In genomic region chr19:5838437-5839311, GRCh38 we compare ENCODE assay signal across 30 cellular contexts. TPM values are rescaled to one million over a fixed set of nuclear protein-coding genes. Genes with fewer than 3 reads are reported as not detected.
DNase-seq lines count a peak whose midpoint lies in the region; ATAC-seq, FAIRE-seq and TF ChIP-seq lines count a peak whose summit lies in the region.
"Had no signal": no experiment of that assay in that cellular context is flagged by ENCODE, and none has a peak within 500 bp of the region (broad histone marks: within the 10 kb centered on the region; RNA-seq: fewer than 3 reads in every experiment).

No MANE protein-coding gene starts in this region.

- TF ChIP-seq POLR2A in A549 (IDR thresholded peaks at IDR 0.05; ENCODE audit: low read length) = no peak

- no peak for FAIRE-seq in A549 (lab: Jason Lieb, UNC)
- FAIRE-seq: bronchial epithelial cell, colon had no signal

- peaks cover 18% of the 10 kb centered on the region for H3K4me1 ChIP-seq in A549
- no peaks in the 10 kb centered on the region for H3K4me1 ChIP-seq in HEK293 (ENCODE audit: control insufficient read depth, insufficient read depth, low read length)
- H3K4me1 ChIP-seq in esophagus (ENCODE audit: control insufficient read depth in 2 of 2, insufficient read depth in 2 of 2, low read length in 1 of 2) = peaks cover 0 to 11% of the 10 kb centered on the region in 2 donors
- peaks cover 14 to 21% of the 10 kb centered on the region in 2 donors for H3K4me1 ChIP-seq in mucosa of rectum (ENCODE audit: control insufficient read depth in 2 of 2, insufficient read depth in 2 of 2, low read length in 2 of 2)
- H3K4me1 ChIP-seq: BE2C, Caco-2, gastroesophageal sphincter, parathyroid adenoma, right atrium auricular region had no signal

- no peaks in the 10 kb centered on the region for H3K27me3 ChIP-seq in esophagus (ENCODE audit: control insufficient read depth in 1 of 2, insufficient read depth in 2 of 2, low read length in 2 of 2)
- H3K27me3 ChIP-seq in mucosa of rectum (ENCODE audit: control insufficient read depth in 2 of 2, insufficient read depth in 2 of 2, low read length in 2 of 2) = no peaks in the 10 kb centered on the region
- H3K27me3 ChIP-seq: BE2C, gastroesophageal sphincter, right atrium auricular region, SJCRH30 had no signal

- peak overlapping the region; percentile 86 to 92 for H3K9ac ChIP-seq in mucosa of rectum (ENCODE audit: low read depth in 1 of 2, low read length in 2 of 2)
- H3K9ac ChIP-seq: parathyroid adenoma had no signal

- ATAC-seq in A549 (0 out of 6 replicates have a peak, but pooled peaks of 1 of the 2 experiments have one; percentile 28), GM19023 (IDR thresholded peaks at IDR 0.05; ENCODE audit: unreplicated experiment) (no peak), GM21367 (IDR thresholded peaks at IDR 0.05; ENCODE audit: unreplicated experiment) (no peak), GM21717 (IDR thresholded peaks at IDR 0.05; ENCODE audit: unreplicated experiment) (no peak)
- ATAC-seq: activated T-cell treated with anti-CD3 and anti-CD28 coated beads, Interleukin-2, amount 50 U/mL, for 72 hours; gastroesophageal sphincter; left lung had no signal

- POLR2A ChIA-PET in A549 (lab: Yijun Ruan, JAX) = interaction anchor here (0.5 to 2.9 kb wide), 3 partner anchors 9 to 11 kb away, joined by 4 to 22 read pairs (median 8); no protein-coding TSS in a partner anchor
- POLR2A ChIA-PET in HEK293 (lab: Yijun Ruan, JAX) = interaction anchor here (1.1 kb wide), 1 partner anchor 10 kb away, joined by 3 read pairs; no protein-coding TSS in a partner anchor

- TF ChIP-seq RAD21 in A549 (conservative IDR thresholded peaks at IDR 0.05 in 1 of 2, IDR thresholded peaks at IDR 0.05 in 1 of 2) = no peak

- no peak for TF ChIP-seq EP300 in A549 (IDR thresholded peaks at IDR 0.05)

- H3K36me3 ChIP-seq in HEK293 (ENCODE audit: control insufficient read depth in 2 of 2, insufficient read depth in 1 of 2, low read length in 2 of 2) (no peaks in the 10 kb centered on the region), esophagus (ENCODE audit: control insufficient read depth in 2 of 2, insufficient read depth in 2 of 2, low read length in 1 of 2) (peaks cover 0 to 3% of the 10 kb centered on the region in 2 donors), mucosa of rectum (ENCODE audit: control insufficient read depth in 2 of 2, insufficient read depth in 2 of 2, low read length in 2 of 2) (peaks cover 8 to 15% of the 10 kb centered on the region in 2 donors)
- H3K36me3 ChIP-seq: BE2C, gastroesophageal sphincter, left lung, right atrium auricular region, SJCRH30 had no signal

- TF ChIP-seq CTCF in A549 (IDR thresholded peaks at IDR 0.05) (no peak), HEK293 (tag by site-specific recombination; IDR thresholded peaks at IDR 0.05) (no peak)

- H3K4me3 ChIP-seq in A549 (no peak overlapping the region), HEK293 (ENCODE audit: low read depth, low read length) (no peak overlapping the region), esophagus (ENCODE audit: low read depth in 1 of 2, low read length in 2 of 2) (peak overlapping the region; percentile 56 to 63), mucosa of rectum (ENCODE audit: low read length in 2 of 2) (peak overlapping the region; percentile 67 to 84)
- H3K4me3 ChIP-seq: gastroesophageal sphincter, left lung, right atrium auricular region, SJCRH30 had no signal

- H3K27ac ChIP-seq in A549 (peak overlapping the region in 1 of 2 experiments; percentile 49; a peak in 3 of 6 replicates), HEK293 (ENCODE audit: extremely low read depth, low read depth, low read length) (no peak overlapping the region), esophagus (ENCODE audit: low read depth in 2 of 2, low read length in 1 of 2) (peak overlapping the region; percentile 69 to 86), mucosa of rectum (ENCODE audit: low read depth in 2 of 2, low read length in 2 of 2) (peak overlapping the region; percentile 89 to 92)
- H3K27ac ChIP-seq: gastroesophageal sphincter, left lung, parathyroid adenoma, right atrium auricular region, SJCRH30 had no signal

- CTCF ChIA-PET in A549 (lab: Yijun Ruan, JAX) = interaction anchor here (0.9 to 1.4 kb wide), 2 partner anchors 35 to 54 kb away, joined by 3 to 5 read pairs; no protein-coding TSS in a partner anchor
- CTCF ChIA-PET in HEK293 (lab: Yijun Ruan, JAX) = interaction anchor here (0.8 to 1.9 kb wide), 4 partner anchors 12 to 148 kb away, joined by 3 to 7 read pairs (median 5); no protein-coding TSS in a partner anchor

- H3K9me3 ChIP-seq in A549 = no peaks in the 10 kb centered on the region
- no peaks in the 10 kb centered on the region for H3K9me3 ChIP-seq in HEK293 (ENCODE audit: control insufficient read depth, insufficient read depth, low read depth, low read length)
- H3K9me3 ChIP-seq in esophagus (ENCODE audit: control insufficient read depth in 2 of 2, insufficient read depth in 1 of 2, low read depth in 1 of 2, low read length in 1 of 2) = no peaks in the 10 kb centered on the region
- H3K9me3 ChIP-seq in mucosa of rectum (ENCODE audit: control insufficient read depth in 2 of 2, low read length in 2 of 2) = no peaks in the 10 kb centered on the region
- H3K9me3 ChIP-seq: BE2C, Caco-2, gastroesophageal sphincter, left lung, right atrium auricular region, SJCRH30 had no signal

- 89% methylated on average over 17 of the region's 20 CpGs for WGBS in A549 (ENCODE audit: missing lambda C conversion rate)
- 50 to 58% methylated on average over 20 of the region's 20 CpGs for WGBS in esophagus, 2 donors

- peak overlapping the region; percentile 61; the same call in 1 of the 3 replicates for H3K4me2 ChIP-seq in A549

- DNase-seq in A549 (ENCODE audit: low read depth in 1 of 2, low spot score in 1 of 2) (no peak), NCI-H1417 (lab: John Stamatoyannopoulos, UW) (no peak)
- DNase-seq: activated B cell treated with CpG ODN at 0.5 μM for 24 hours; activated CD4-positive, alpha-beta T cell treated with anti-CD3 and anti-CD28 coated beads, Interleukin-2, amount 50 U/mL, for 1 hour; activated naive CD4-positive, alpha-beta T cell treated with Interleukin-2 at 50 U/mL for 16 hours; activated T-cell treated with anti-CD3 and anti-CD28 coated beads, Interleukin-2, amount 50 U/mL, for 72 hours; BE2C; Caco-2; hypothalamus; immature natural killer cell; IMR-90; left lung; NCI-H1092; NCI-H187; NCI-H526 treated with DMSO at 0.1 percent for 48 hours; nephron progenitor cell; SJCRH30; stimulated activated CD4-positive, alpha-beta T cell treated with anti-CD3 and anti-CD28 coated beads, Interleukin-2, amount 100 ng/mL, for 48 hours; T-helper 1 cell had no signal

TF ChIP-seq in A549, 52 proteins besides CTCF, POLR2A, EP300 and RAD21 (continues in another document):
- no peak for TF ChIP-seq SREBF2 (IDR thresholded peaks at IDR 0.05)

TF ChIP-seq in HEK293, 187 proteins besides CTCF, POLR2A, EP300 and RAD21 (continues in another document):
- TF ChIP-seq ZNF768 (tag by site-specific recombination; IDR thresholded peaks at IDR 0.05) = no peak
- no peak for TF ChIP-seq HOXC10 (CRISPR knock-in tag; IDR thresholded peaks at IDR 0.05)
- no peak for TF ChIP-seq ZNF792 (tag by site-specific recombination; IDR thresholded peaks at IDR 0.05)
- peak; percentile 51; the same call in 1 of the 2 replicates for TF ChIP-seq SCRT1 (tag by site-specific recombination; IDR thresholded peaks at IDR 0.05; ENCODE audit: borderline replicate concordance)
- peak; percentile 51 for TF ChIP-seq SCRT2 (tag by site-specific recombination; IDR thresholded peaks at IDR 0.05)
- TF ChIP-seq ZNF221 (tag by site-specific recombination; IDR thresholded peaks at IDR 0.05; ENCODE audit: borderline replicate concordance) = no peak
- TF ChIP-seq ZNF426 (tag by site-specific recombination; IDR thresholded peaks at IDR 0.05) = no peak
- no peak for TF ChIP-seq KLF8 (tag by site-specific recombination; IDR thresholded peaks at IDR 0.05)
- TF ChIP-seq ZNF112 (tag by site-specific recombination; IDR thresholded peaks at IDR 0.05) = no peak
- TF ChIP-seq BCL11B (tag by site-specific recombination; IDR thresholded peaks at IDR 0.05; ENCODE audit: low read depth) = no peak

RNA-seq across cellular contexts. Expression of gene FUT6, which starts 0.8 kb away (rescaled TPM):
- polyA plus RNA-seq in A549 (2011; rRNA removed) (0.12 TPM in 1 of 2 replicates, not detected in the other), A549 (2017; fragmentation: RNase III; extraction: RNeasy Plus Mini Kit Qiagen cat#74134 plus additional on column Dnase treatment) (not detected in 3 replicates), esophagus (10 to 100 TPM; 77.6 to 96.5 TPM)
- 0.03 and 0.05 TPM in 2 replicates for polyA plus RNA-seq in A549 (2012; cell fraction: cytosol; rRNA removed)
- polyA plus RNA-seq in A549 (2012; cell fraction: nucleus; rRNA removed) = not detected in 2 replicates
- polyA minus RNA-seq in A549 (2011; rRNA and poly(A)+ RNA removed) = not detected in 2 replicates
- polyA plus RNA-seq: immature natural killer cell, IMR-90 had no signal

RNA-seq across cellular contexts. Expression of gene FUT3, which starts 12.6 kb away (rescaled TPM):
- polyA plus RNA-seq in A549 (2011; rRNA removed) = 0.09 and 0.20 TPM in 2 replicates
- 0.03 and 0.04 TPM in 2 replicates for polyA plus RNA-seq in A549 (2012; cell fraction: cytosol; rRNA removed)
- polyA plus RNA-seq in A549 (2012; cell fraction: nucleus; rRNA removed) = 0.20 and 0.59 TPM in 2 replicates
- 0.09 TPM in 1 of 3 replicates, not detected in the others for polyA plus RNA-seq in A549 (2017; fragmentation: RNase III; extraction: RNeasy Plus Mini Kit Qiagen cat#74134 plus additional on column Dnase treatment)
- polyA minus RNA-seq in A549 (2011; rRNA and poly(A)+ RNA removed) = not detected in 2 replicates
- 100 to 1,000 TPM; 121 to 183 TPM for polyA plus RNA-seq in esophagus
- polyA plus RNA-seq: immature natural killer cell, IMR-90 had no signal

RNA-seq across cellular contexts. Expression of gene FUT5, which starts 31.7 kb away (rescaled TPM):
- polyA plus RNA-seq in A549 (2011; rRNA removed) (0.04 TPM in 1 of 2 replicates, not detected in the other), A549 (2017; fragmentation: RNase III; extraction: RNeasy Plus Mini Kit Qiagen cat#74134 plus additional on column Dnase treatment) (not detected in 3 replicates), esophagus (not detected)
- 0.01 TPM in 1 of 2 replicates, not detected in the other for polyA plus RNA-seq in A549 (2012; cell fraction: cytosol; rRNA removed)
- 0.02 TPM in 1 of 2 replicates, not detected in the other for polyA plus RNA-seq in A549 (2012; cell fraction: nucleus; rRNA removed)
- 0.08 TPM in 1 of 2 replicates, not detected in the other for polyA minus RNA-seq in A549 (2011; rRNA and poly(A)+ RNA removed)
- polyA plus RNA-seq: immature natural killer cell, IMR-90 had no signal

RNA-seq across cellular contexts. Expression of gene NRTN, which starts 33.8 kb away (rescaled TPM):
- 0.32 and 0.38 TPM in 2 replicates for polyA plus RNA-seq in A549 (2011; rRNA removed)
- polyA plus RNA-seq in A549 (2012; cell fraction: cytosol; rRNA removed) = 0.86 and 1.1 TPM in 2 replicates
- polyA plus RNA-seq in A549 (2012; cell fraction: nucleus; rRNA removed) = 0.67 and 0.88 TPM in 2 replicates
- 0.45 to 0.61 TPM (median 0.50 TPM) in 3 replicates for polyA plus RNA-seq in A549 (2017; fragmentation: RNase III; extraction: RNeasy Plus Mini Kit Qiagen cat#74134 plus additional on column Dnase treatment)
- 0.24 and 0.33 TPM in 2 replicates for polyA minus RNA-seq in A549 (2011; rRNA and poly(A)+ RNA removed)
- polyA plus RNA-seq in esophagus = 1 to 10 TPM; 2.2 to 2.8 TPM

RNA-seq across cellular contexts. Expression of gene DUS3L, which starts 47.7 kb away (rescaled TPM):
- 15.5 and 16.3 TPM in 2 replicates for polyA plus RNA-seq in A549 (2011; rRNA removed)
- 53.3 and 66.5 TPM in 2 replicates for polyA plus RNA-seq in A549 (2012; cell fraction: cytosol; rRNA removed)
- 222 and 288 TPM in 2 replicates for polyA plus RNA-seq in A549 (2012; cell fraction: nucleus; rRNA removed)
- polyA plus RNA-seq in A549 (2017; fragmentation: RNase III; extraction: RNeasy Plus Mini Kit Qiagen cat#74134 plus additional on column Dnase treatment) = 26.9 to 29.4 TPM (median 27.9 TPM) in 3 replicates
- 10.9 and 20.9 TPM in 2 replicates for polyA minus RNA-seq in A549 (2011; rRNA and poly(A)+ RNA removed)
- polyA plus RNA-seq in esophagus = 10 to 100 TPM; 32.3 to 53.9 TPM

Comparison
In these comparisons a context has a peak if more than half of its experiments do, and no peak if none do; other contexts are left out.
1. H3K4me3 ChIP-seq: peak in esophagus (2 of 2) and mucosa of rectum (2 of 2); none in A549 (single experiment) and HEK293 (single experiment).
2. RNA of gene FUT6, which starts 0.8 kb away (polyA plus RNA-seq): 77.6 to 96.5 TPM in esophagus; 0.03 to 0.12 TPM in A549; every median in the first group is over 10 times any median in the second.
3. RNA of gene FUT3, which starts 12.6 kb away (polyA plus RNA-seq): 121 to 183 TPM in esophagus; 0.03 to 0.59 TPM in A549; every median in the first group is over 10 times any median in the second.